Comparison of ENCODE assay signal across 1 cellular context in genomic region chr17:60729854-60730253, GRCh38.
A peak's percentile ranks its signal among the peaks of the same experiment; 100 is the strongest.
TF ChIP-seq lines count a peak whose summit lies in the region.

No MANE protein-coding gene starts in this region.

TF ChIP-seq in HepG2, 621 proteins besides CTCF, POLR2A, EP300 and RAD21 (continued from another document):
- TF ChIP-seq POGK (CRISPR knock-in tag; conservative IDR thresholded peaks at IDR 0.05): 0 out of 2 replicates have a peak, but pooled peaks have one; percentile 38
- peak; percentile 97 for TF ChIP-seq ZNF644 (CRISPR knock-in tag; IDR thresholded peaks at IDR 0.05; ENCODE audit: low read depth)
- peak; percentile 97 for TF ChIP-seq ISL2 (CRISPR knock-in tag; IDR thresholded peaks at IDR 0.05)
- no peak for TF ChIP-seq HMGA1 (CRISPR knock-in tag; conservative IDR thresholded peaks at IDR 0.05)
- no peak for TF ChIP-seq RAD51 (IDR thresholded peaks at IDR 0.05; ENCODE audit: borderline replicate concordance)
- no peak for TF ChIP-seq ATRX (CRISPR knock-in tag; IDR thresholded peaks at IDR 0.05; ENCODE audit: borderline replicate concordance)
- TF ChIP-seq ZNF766 (CRISPR knock-in tag; IDR thresholded peaks at IDR 0.05; ENCODE audit: borderline replicate concordance): no peak
- TF ChIP-seq SMC3 (IDR thresholded peaks at IDR 0.05; ENCODE audit: low read length): peak; percentile 6; the same call in 1 of the 2 replicates
- TF ChIP-seq ZNF747 (CRISPR knock-in tag; IDR thresholded peaks at IDR 0.05; ENCODE audit: borderline replicate concordance): no peak
- no peak for TF ChIP-seq MTA1 (CRISPR knock-in tag; IDR thresholded peaks at IDR 0.05; ENCODE audit: borderline replicate concordance)
- no peak for TF ChIP-seq THAP7 (CRISPR knock-in tag; IDR thresholded peaks at IDR 0.05)
- TF ChIP-seq REPIN1 (CRISPR knock-in tag; IDR thresholded peaks at IDR 0.05; ENCODE audit: borderline replicate concordance, low read depth): peak; percentile 49; the same call in 1 of the 2 replicates
- TF ChIP-seq ZNF75D (CRISPR knock-in tag; IDR thresholded peaks at IDR 0.05; ENCODE audit: borderline replicate concordance): no peak
- TF ChIP-seq MED1 (CRISPR knock-in tag; IDR thresholded peaks at IDR 0.05): peak; percentile 57; the same call in 1 of the 2 replicates
- 0 out of 2 replicates have a peak, but pooled peaks have one; percentile 17 for TF ChIP-seq ZNF24 (IDR thresholded peaks at IDR 0.05)
- TF ChIP-seq GPN1 (CRISPR knock-in tag; IDR thresholded peaks at IDR 0.05; ENCODE audit: borderline replicate concordance): no peak
- TF ChIP-seq MAF1 (CRISPR knock-in tag; IDR thresholded peaks at IDR 0.05; ENCODE audit: borderline replicate concordance): no peak
- TF ChIP-seq KDM3A (CRISPR knock-in tag; IDR thresholded peaks at IDR 0.05; ENCODE audit: low read depth): peak; percentile 43; the same call in 1 of the 2 replicates
- TF ChIP-seq STAT5B (CRISPR knock-in tag; IDR thresholded peaks at IDR 0.05): no peak
- no peak for TF ChIP-seq PHB2 (IDR thresholded peaks at IDR 0.05; ENCODE audit: partially characterized antibody)
- peak; percentile 98 for TF ChIP-seq PRDM10 (CRISPR knock-in tag; IDR thresholded peaks at IDR 0.05; ENCODE audit: low read depth)
- TF ChIP-seq NFIC (IDR thresholded peaks at IDR 0.05; ENCODE audit: low read length): peak; percentile 76; the same call in 1 of the 2 replicates
- TF ChIP-seq LCORL (IDR thresholded peaks at IDR 0.05): peak; percentile 74
- peak; percentile 68; the same call in 1 of the 2 replicates for TF ChIP-seq LCORL (CRISPR knock-in tag; IDR thresholded peaks at IDR 0.05)
- peak; percentile 70; the same call in 1 of the 2 replicates for TF ChIP-seq ZSCAN29 (CRISPR knock-in tag; conservative IDR thresholded peaks at IDR 0.05)
- no peak for TF ChIP-seq MAFF (IDR thresholded peaks at IDR 0.05; ENCODE audit: low read depth, low read length)
- no peak for TF ChIP-seq RNF2 (conservative IDR thresholded peaks at IDR 0.05; ENCODE audit: low read depth)
- TF ChIP-seq ZMAT3 (CRISPR knock-in tag; conservative IDR thresholded peaks at IDR 0.05): no peak
- TF ChIP-seq FOXA3 (CRISPR knock-in tag; IDR thresholded peaks at IDR 0.05): peak; percentile 69
- TF ChIP-seq ZNF337 (CRISPR knock-in tag; IDR thresholded peaks at IDR 0.05; ENCODE audit: borderline replicate concordance, low read depth): 0 out of 2 replicates have a peak, but pooled peaks have one; percentile 45
- peak; percentile 68; the same call in 1 of the 2 replicates for TF ChIP-seq AHDC1 (CRISPR knock-in tag; IDR thresholded peaks at IDR 0.05; ENCODE audit: borderline replicate concordance)
- no peak for TF ChIP-seq HNRNPL (IDR thresholded peaks at IDR 0.05; ENCODE audit: low read depth, low read length)
- peak; percentile 69; the same call in 1 of the 2 replicates for TF ChIP-seq ZNF124 (CRISPR knock-in tag; IDR thresholded peaks at IDR 0.05)
- TF ChIP-seq ZNF432 (CRISPR knock-in tag; IDR thresholded peaks at IDR 0.05; ENCODE audit: borderline replicate concordance): no peak
- no peak for TF ChIP-seq ZBTB33 (CRISPR knock-in tag; IDR thresholded peaks at IDR 0.05)
- peak; percentile 75; the same call in 1 of the 2 replicates for TF ChIP-seq HMG20A (CRISPR knock-in tag; IDR thresholded peaks at IDR 0.05; ENCODE audit: borderline replicate concordance)
- TF ChIP-seq ZNF138 (CRISPR knock-in tag; IDR thresholded peaks at IDR 0.05; ENCODE audit: low read depth): no peak
- peak; percentile 56; the same call in 1 of the 2 replicates for TF ChIP-seq ZNF609 (CRISPR knock-in tag; IDR thresholded peaks at IDR 0.05; ENCODE audit: borderline replicate concordance)
- peak; percentile 56; the same call in 1 of the 2 replicates for TF ChIP-seq ZSCAN5A (CRISPR knock-in tag; IDR thresholded peaks at IDR 0.05; ENCODE audit: borderline replicate concordance)
- TF ChIP-seq ETV6 (CRISPR knock-in tag; conservative IDR thresholded peaks at IDR 0.05): no peak
